ENCODE assay signal across 14 cellular contexts in genomic region chr11:9169595-9170295, GRCh38.
DNase-seq lines count a peak whose midpoint lies in the region; ATAC-seq lines count a peak whose summit lies in the region.
"Had no signal": no experiment of that assay in that cellular context is flagged by ENCODE, and none has a peak within 500 bp of the region (broad histone marks: within the 10 kb centered on the region; RNA-seq: fewer than 3 reads in every experiment).

No MANE protein-coding gene starts in this region.

- peaks cover 17% of the 10 kb centered on the region for H3K4me1 ChIP-seq in mesodermal cell (ENCODE audit: control insufficient read depth, insufficient read depth, low read length, poor library complexity, severe bottlenecking)
- H3K4me1 ChIP-seq: testis had no signal

- H3K9me3 Mint-ChIP-seq in activated CD4-positive, alpha-beta T cell treated with anti-CD3 and anti-CD28 coated beads, Interleukin-2, amount 10 ng/mL, durations not matched to agents 24 days and 14 days = peaks cover 11% of the 10 kb centered on the region
- no peaks in the 10 kb centered on the region for H3K9me3 Mint-ChIP-seq in activated T-helper 17 cell treated with anti-CD3 and anti-CD28 coated beads, Interleukin-2, amount 50 U/mL, for 72 hours
- H3K9me3 Mint-ChIP-seq: activated B cell treated with CpG ODN at 0.5 μM for 24 hours had no signal

- DNase-seq in activated CD4-positive, alpha-beta T cell treated with anti-CD3 and anti-CD28 coated beads, Interleukin-2, amount 10 ng/mL, durations not matched to agents 24 days and 14 days = no peak
- DNase-seq in activated CD4-positive, alpha-beta T cell treated with anti-CD3 and anti-CD28 coated beads for 1 hour = no peak
- DNase-seq in HK-2 (ENCODE audit: unreplicated experiment) (peak; percentile 10), NCI-H345 treated with DMSO at 0.1 percent for 48 hours (lab: John Stamatoyannopoulos, UW; ENCODE audit: unreplicated experiment) (no peak), NCI-H2196 treated with DMSO at 0.1 percent for 48 hours (lab: John Stamatoyannopoulos, UW; ENCODE audit: unreplicated experiment) (no peak)
- DNase-seq: activated B cell treated with CpG ODN at 0.5 μM for 24 hours; COR-L47; NCI-H1930; stimulated activated CD4-positive, alpha-beta T cell treated with anti-CD3 and anti-CD28 coated beads, Interleukin-12 subunit alpha, Interleukin-12 subunit beta, amount 100 ng/mL, for 4 hours; testis had no signal

- no peaks in the 10 kb centered on the region for H3K27me3 Mint-ChIP-seq in activated CD4-positive, alpha-beta T cell treated with anti-CD3 and anti-CD28 coated beads, Interleukin-2, amount 10 ng/mL, durations not matched to agents 24 days and 14 days
- H3K27me3 Mint-ChIP-seq in activated T-helper 17 cell treated with anti-CD3 and anti-CD28 coated beads, Interleukin-2, amount 50 U/mL, for 72 hours = no peaks in the 10 kb centered on the region
- H3K27me3 Mint-ChIP-seq: activated B cell treated with CpG ODN at 0.5 μM for 24 hours had no signal

- H3K36me3 Mint-ChIP-seq in activated CD4-positive, alpha-beta T cell treated with anti-CD3 and anti-CD28 coated beads, Interleukin-2, amount 10 ng/mL, durations not matched to agents 24 days and 14 days (ENCODE audit: low read depth) = peaks cover 50% of the 10 kb centered on the region
- peaks cover 76% of the 10 kb centered on the region for H3K36me3 Mint-ChIP-seq in activated T-helper 17 cell treated with anti-CD3 and anti-CD28 coated beads, Interleukin-2, amount 50 U/mL, for 72 hours (ENCODE audit: low read depth)

- H3K27ac ChIP-seq in mesodermal cell (ENCODE audit: low read depth, low read length, severe bottlenecking) = peak overlapping the region; percentile 47
- H3K27ac ChIP-seq: A549, testis had no signal

- H3K4me1 Mint-ChIP-seq in activated CD4-positive, alpha-beta T cell treated with anti-CD3 and anti-CD28 coated beads, Interleukin-2, amount 10 ng/mL, durations not matched to agents 24 days and 14 days = peaks cover 18% of the 10 kb centered on the region
- H3K4me1 Mint-ChIP-seq in activated T-helper 17 cell treated with anti-CD3 and anti-CD28 coated beads, Interleukin-2, amount 50 U/mL, for 72 hours = peaks cover 9% of the 10 kb centered on the region
- H3K4me1 Mint-ChIP-seq: activated B cell treated with CpG ODN at 0.5 μM for 24 hours had no signal

- peak overlapping the region; percentile 42 for H3K27ac Mint-ChIP-seq in activated CD4-positive, alpha-beta T cell treated with anti-CD3 and anti-CD28 coated beads, Interleukin-2, amount 10 ng/mL, durations not matched to agents 24 days and 14 days
- H3K27ac Mint-ChIP-seq in activated T-helper 17 cell treated with anti-CD3 and anti-CD28 coated beads, Interleukin-2, amount 50 U/mL, for 72 hours = peak overlapping the region; percentile 73
- H3K27ac Mint-ChIP-seq: activated B cell treated with CpG ODN at 0.5 μM for 24 hours had no signal

- WGBS in mesodermal cell (ENCODE audit: insufficient coverage in 2 of 2), 2 experiments = 73 to 88% methylated on average over 4 of the region's 7 CpGs

- no peaks in the 10 kb centered on the region for H3K9me3 ChIP-seq in mesodermal cell (ENCODE audit: control insufficient read depth, low read length)
- H3K9me3 ChIP-seq: A549, testis had no signal

- H3K36me3 ChIP-seq in mesodermal cell (ENCODE audit: control insufficient read depth, insufficient read depth, low read length) = peaks cover 84% of the 10 kb centered on the region

- intact Hi-C loops in activated CD4-positive, alpha-beta T cell treated with anti-CD3 and anti-CD28 coated beads, Interleukin-2, amount 10 ng/mL, durations not matched to agents 24 days and 14 days (cut with micrococcal nuclease) = loop anchor here (5.0 to 10.0 kb wide), 2 partner anchors 93 to 215 kb away; partner anchors contain the start of gene IPO7

- ATAC-seq in activated T-helper 17 cell treated with anti-CD3 and anti-CD28 coated beads, Interleukin-2, amount 50 U/mL, for 72 hours (replicated peaks) = peak; percentile 79
- no peak for ATAC-seq in GM18502 (IDR thresholded peaks at IDR 0.05; ENCODE audit: poor library complexity, unreplicated experiment)

- no peak overlapping the region for H3K4me3 Mint-ChIP-seq in activated CD4-positive, alpha-beta T cell treated with anti-CD3 and anti-CD28 coated beads, Interleukin-2, amount 10 ng/mL, durations not matched to agents 24 days and 14 days
- H3K4me3 Mint-ChIP-seq in activated T-helper 17 cell treated with anti-CD3 and anti-CD28 coated beads, Interleukin-2, amount 50 U/mL, for 72 hours = peak overlapping the region; percentile 25
- H3K4me3 Mint-ChIP-seq: activated B cell treated with CpG ODN at 0.5 μM for 24 hours had no signal

- no peak overlapping the region for H3K4me3 ChIP-seq in mesodermal cell (ENCODE audit: extremely low read depth, insufficient read depth, low read length, poor library complexity, severe bottlenecking)
- H3K4me3 ChIP-seq: A549, testis had no signal
